In genomic region chr12:113794774-113795173, GRCh38 we compare ENCODE assay signal across 1 cellular context.
TF ChIP-seq lines count a peak whose summit lies in the region.

No MANE protein-coding gene starts in this region.

TF ChIP-seq in K562, 482 proteins besides CTCF, POLR2A, EP300 and RAD21 (continued from another document and continues in another):
- TF ChIP-seq ZNF384 (IDR thresholded peaks at IDR 0.05; ENCODE audit: low read depth, low read length) (no peak), ZNF696 (CRISPR knock-in tag; conservative IDR thresholded peaks at IDR 0.05) (no peak), HMG20A (CRISPR knock-in tag; conservative IDR thresholded peaks at IDR 0.05) (no peak), TCF15 (CRISPR knock-in tag; IDR thresholded peaks at IDR 0.05) (no peak), ATF7 (IDR thresholded peaks at IDR 0.05) (peak; percentile 24; the same call in 1 of the 2 replicates), EWSR1 (IDR thresholded peaks at IDR 0.05; ENCODE audit: borderline replicate concordance, low read depth, partially characterized antibody) (no peak), MLX (CRISPR knock-in tag; conservative IDR thresholded peaks at IDR 0.05) (no peak), RCOR1 (IDR thresholded peaks at IDR 0.05; ENCODE audit: borderline replicate concordance in 1 of 2, low read depth in 2 of 2, low read length in 2 of 2) (peak in 1 of 2 experiments; percentile 84; a peak in 3 of 4 replicates), ZC3H4 (CRISPR knock-in tag; IDR thresholded peaks at IDR 0.05; ENCODE audit: borderline replicate concordance) (no peak), ZNF561 (CRISPR knock-in tag; conservative IDR thresholded peaks at IDR 0.05) (no peak), MYC (IDR thresholded peaks at IDR 0.05; ENCODE audit: low read depth, low read length) (peak; percentile 48; the same call in 1 of the 2 replicates), MYC (CRISPR knock-in tag; IDR thresholded peaks at IDR 0.05; ENCODE audit: borderline replicate concordance, low read depth) (no peak), CBX8 (IDR thresholded peaks at IDR 0.05; ENCODE audit: borderline replicate concordance, extremely low read depth, low read depth, low read length, poor library complexity, severe bottlenecking) (no peak), HDAC1 (IDR thresholded peaks at IDR 0.05) (peak in 1 of 2 experiments; percentile 71; a peak in 2 of 4 replicates), HINFP (tag; conservative IDR thresholded peaks at IDR 0.05; ENCODE audit: low read depth) (no peak), SRSF3 (IDR thresholded peaks at IDR 0.05; ENCODE audit: insufficient read depth, low read length) (no peak), SP1 (CRISPR knock-in tag; IDR thresholded peaks at IDR 0.05) (no peak), CBFA2T2 (conservative IDR thresholded peaks at IDR 0.05) (peak; percentile 71), ZNF12 (CRISPR knock-in tag; IDR thresholded peaks at IDR 0.05) (no peak), HLTF (IDR thresholded peaks at IDR 0.05) (no peak), MEIS2 (IDR thresholded peaks at IDR 0.05; ENCODE audit: partially characterized antibody) (peak; percentile 40), ZNF41 (CRISPR knock-in tag; conservative IDR thresholded peaks at IDR 0.05) (no peak), E2F6 (IDR thresholded peaks at IDR 0.05; ENCODE audit: borderline replicate concordance in 1 of 2, extremely low read depth in 1 of 2, insufficient read depth in 1 of 2, insufficient read length in 1 of 2, low read depth in 1 of 2, low read length in 1 of 2, poor library complexity in 1 of 2, severe bottlenecking in 1 of 2) (peak in 1 of 2 experiments; percentile 39), HES1 (IDR thresholded peaks at IDR 0.05; ENCODE audit: low read depth) (no peak), SMAD2 (IDR thresholded peaks at IDR 0.05; ENCODE audit: low read depth, low read length) (no peak), MNT (conservative IDR thresholded peaks at IDR 0.05) (peak; percentile 43 to 77; a peak in 3 of 4 replicates), HMGXB4 (CRISPR knock-in tag; IDR thresholded peaks at IDR 0.05) (no peak), TBL1XR1 (IDR thresholded peaks at IDR 0.05; ENCODE audit: low read length in 2 of 2) (no peak; a peak in 1 of 4 replicates), NCOA4 (IDR thresholded peaks at IDR 0.05; ENCODE audit: partially characterized antibody) (no peak), ZNF717 (CRISPR knock-in tag; IDR thresholded peaks at IDR 0.05) (no peak), TAL1 (IDR thresholded peaks at IDR 0.05) (peak; percentile 66), CTBP1 (IDR thresholded peaks at IDR 0.05; ENCODE audit: borderline replicate concordance) (0 out of 2 replicates have a peak, but pooled peaks have one; percentile 25), DDX20 (tag; IDR thresholded peaks at IDR 0.05; ENCODE audit: low read depth) (no peak), ILF3 (IDR thresholded peaks at IDR 0.05; ENCODE audit: borderline replicate concordance) (no peak), ZNF124 (CRISPR knock-in tag; IDR thresholded peaks at IDR 0.05) (no peak), RB1 (IDR thresholded peaks at IDR 0.05; ENCODE audit: low read depth) (no peak), CHCHD3 (CRISPR knock-in tag; IDR thresholded peaks at IDR 0.05) (no peak), CHAMP1 (IDR thresholded peaks at IDR 0.05) (no peak), SRF (CRISPR knock-in tag; IDR thresholded peaks at IDR 0.05) (no peak), GABPA (tag; conservative IDR thresholded peaks at IDR 0.05; ENCODE audit: low read depth) (no peak), FOXK1 (CRISPR knock-in tag; IDR thresholded peaks at IDR 0.05; ENCODE audit: borderline replicate concordance) (no peak), ELK1 (CRISPR knock-in tag; IDR thresholded peaks at IDR 0.05) (no peak), PHTF2 (CRISPR knock-in tag; IDR thresholded peaks at IDR 0.05) (no peak), POLR2B (IDR thresholded peaks at IDR 0.05; ENCODE audit: low read depth, partially characterized antibody) (no peak), TEAD4 (IDR thresholded peaks at IDR 0.05; ENCODE audit: low read length) (peak; percentile 63), TEAD4 (CRISPR knock-in tag; IDR thresholded peaks at IDR 0.05; ENCODE audit: borderline replicate concordance) (no peak), GMEB1 (CRISPR knock-in tag; IDR thresholded peaks at IDR 0.05) (no peak), PTTG1 (tag; IDR thresholded peaks at IDR 0.05; ENCODE audit: low read depth) (no peak), HNRNPK (IDR thresholded peaks at IDR 0.05; ENCODE audit: low read depth, low read length, poor library complexity, severe bottlenecking) (no peak), ZNF395 (CRISPR knock-in tag; IDR thresholded peaks at IDR 0.05) (no peak), ZNF239 (CRISPR knock-in tag; IDR thresholded peaks at IDR 0.05) (no peak), ZNF57 (CRISPR knock-in tag; IDR thresholded peaks at IDR 0.05) (no peak), ATF3 (IDR thresholded peaks at IDR 0.05) (no peak), ATF3 (CRISPR knock-in tag; conservative IDR thresholded peaks at IDR 0.05) (no peak), JUN (IDR thresholded peaks at IDR 0.05; ENCODE audit: borderline replicate concordance, low read depth, low read length) (no peak), JUN (CRISPR knock-in tag; IDR thresholded peaks at IDR 0.05; ENCODE audit: borderline replicate concordance) (no peak)
